1 cellular context compared by ENCODE assay signal in the genomic region with DNA sequence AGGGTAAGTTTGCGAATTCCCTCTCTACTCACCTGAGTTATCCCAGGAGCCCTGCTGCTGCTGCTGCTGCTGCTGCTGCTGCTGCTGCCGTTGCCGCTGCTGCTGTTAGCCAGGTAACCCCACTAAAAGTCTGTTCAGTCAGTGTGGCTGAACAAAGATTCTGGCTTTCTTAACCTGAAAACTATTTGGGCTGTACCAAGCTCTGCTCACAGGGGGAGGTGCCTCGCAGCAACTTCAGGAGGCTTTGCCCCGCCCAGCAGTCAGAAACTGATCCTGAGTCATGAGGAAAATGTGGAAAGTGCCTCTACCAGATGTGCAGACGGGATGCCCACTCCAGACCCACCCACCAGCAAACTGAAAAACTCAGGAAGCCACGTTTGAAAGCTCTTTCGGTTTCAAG.
TF ChIP-seq lines count a peak whose summit lies in the region.

A gene with protein sequence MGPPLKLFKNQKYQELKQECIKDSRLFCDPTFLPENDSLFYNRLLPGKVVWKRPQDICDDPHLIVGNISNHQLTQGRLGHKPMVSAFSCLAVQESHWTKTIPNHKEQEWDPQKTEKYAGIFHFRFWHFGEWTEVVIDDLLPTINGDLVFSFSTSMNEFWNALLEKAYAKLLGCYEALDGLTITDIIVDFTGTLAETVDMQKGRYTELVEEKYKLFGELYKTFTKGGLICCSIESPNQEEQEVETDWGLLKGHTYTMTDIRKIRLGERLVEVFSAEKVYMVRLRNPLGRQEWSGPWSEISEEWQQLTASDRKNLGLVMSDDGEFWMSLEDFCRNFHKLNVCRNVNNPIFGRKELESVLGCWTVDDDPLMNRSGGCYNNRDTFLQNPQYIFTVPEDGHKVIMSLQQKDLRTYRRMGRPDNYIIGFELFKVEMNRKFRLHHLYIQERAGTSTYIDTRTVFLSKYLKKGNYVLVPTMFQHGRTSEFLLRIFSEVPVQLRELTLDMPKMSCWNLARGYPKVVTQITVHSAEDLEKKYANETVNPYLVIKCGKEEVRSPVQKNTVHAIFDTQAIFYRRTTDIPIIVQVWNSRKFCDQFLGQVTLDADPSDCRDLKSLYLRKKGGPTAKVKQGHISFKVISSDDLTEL (minus strand): TSS at position 145 of the 400 bp plus-strand sequence. CDS start 6,547 bp downstream, outside the sequence.

TF ChIP-seq in SK-N-SH, 30 proteins besides CTCF, POLR2A, EP300 and RAD21:
- TF ChIP-seq, protein P1, sequence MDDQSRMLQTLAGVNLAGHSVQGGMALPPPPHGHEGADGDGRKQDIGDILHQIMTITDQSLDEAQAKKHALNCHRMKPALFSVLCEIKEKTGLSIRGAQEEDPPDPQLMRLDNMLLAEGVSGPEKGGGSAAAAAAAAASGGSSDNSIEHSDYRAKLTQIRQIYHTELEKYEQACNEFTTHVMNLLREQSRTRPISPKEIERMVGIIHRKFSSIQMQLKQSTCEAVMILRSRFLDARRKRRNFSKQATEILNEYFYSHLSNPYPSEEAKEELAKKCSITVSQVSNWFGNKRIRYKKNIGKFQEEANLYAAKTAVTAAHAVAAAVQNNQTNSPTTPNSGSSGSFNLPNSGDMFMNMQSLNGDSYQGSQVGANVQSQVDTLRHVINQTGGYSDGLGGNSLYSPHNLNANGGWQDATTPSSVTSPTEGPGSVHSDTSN (IDR thresholded peaks at IDR 0.05) = no peak
- TF ChIP-seq TAF1 (IDR thresholded peaks at IDR 0.05; ENCODE audit: borderline replicate concordance, low read depth, low read length) (no peak), MXI1 (IDR thresholded peaks at IDR 0.05; ENCODE audit: low read depth, low read length) (no peak), NFIC (IDR thresholded peaks at IDR 0.05; ENCODE audit: borderline replicate concordance) (no peak), SIN3A (IDR thresholded peaks at IDR 0.05; ENCODE audit: borderline replicate concordance, low read depth, low read length) (no peak), FOSL2 (IDR thresholded peaks at IDR 0.05; ENCODE audit: borderline replicate concordance, low read depth) (no peak), TEAD4 (IDR thresholded peaks at IDR 0.05; ENCODE audit: borderline replicate concordance, insufficient read depth) (no peak), GABPA (IDR thresholded peaks at IDR 0.05; ENCODE audit: low read depth) (no peak), FOXJ3 (CRISPR knock-in tag; IDR thresholded peaks at IDR 0.05) (no peak), YY1 (IDR thresholded peaks at IDR 0.05; ENCODE audit: low read depth) (no peak), FOXM1 (IDR thresholded peaks at IDR 0.05; ENCODE audit: low read depth) (no peak), RCOR1 (IDR thresholded peaks at IDR 0.05; ENCODE audit: low read length) (no peak), NRF1 (IDR thresholded peaks at IDR 0.05; ENCODE audit: low read depth, low read length) (no peak)
- TF ChIP-seq, protein P2, sequence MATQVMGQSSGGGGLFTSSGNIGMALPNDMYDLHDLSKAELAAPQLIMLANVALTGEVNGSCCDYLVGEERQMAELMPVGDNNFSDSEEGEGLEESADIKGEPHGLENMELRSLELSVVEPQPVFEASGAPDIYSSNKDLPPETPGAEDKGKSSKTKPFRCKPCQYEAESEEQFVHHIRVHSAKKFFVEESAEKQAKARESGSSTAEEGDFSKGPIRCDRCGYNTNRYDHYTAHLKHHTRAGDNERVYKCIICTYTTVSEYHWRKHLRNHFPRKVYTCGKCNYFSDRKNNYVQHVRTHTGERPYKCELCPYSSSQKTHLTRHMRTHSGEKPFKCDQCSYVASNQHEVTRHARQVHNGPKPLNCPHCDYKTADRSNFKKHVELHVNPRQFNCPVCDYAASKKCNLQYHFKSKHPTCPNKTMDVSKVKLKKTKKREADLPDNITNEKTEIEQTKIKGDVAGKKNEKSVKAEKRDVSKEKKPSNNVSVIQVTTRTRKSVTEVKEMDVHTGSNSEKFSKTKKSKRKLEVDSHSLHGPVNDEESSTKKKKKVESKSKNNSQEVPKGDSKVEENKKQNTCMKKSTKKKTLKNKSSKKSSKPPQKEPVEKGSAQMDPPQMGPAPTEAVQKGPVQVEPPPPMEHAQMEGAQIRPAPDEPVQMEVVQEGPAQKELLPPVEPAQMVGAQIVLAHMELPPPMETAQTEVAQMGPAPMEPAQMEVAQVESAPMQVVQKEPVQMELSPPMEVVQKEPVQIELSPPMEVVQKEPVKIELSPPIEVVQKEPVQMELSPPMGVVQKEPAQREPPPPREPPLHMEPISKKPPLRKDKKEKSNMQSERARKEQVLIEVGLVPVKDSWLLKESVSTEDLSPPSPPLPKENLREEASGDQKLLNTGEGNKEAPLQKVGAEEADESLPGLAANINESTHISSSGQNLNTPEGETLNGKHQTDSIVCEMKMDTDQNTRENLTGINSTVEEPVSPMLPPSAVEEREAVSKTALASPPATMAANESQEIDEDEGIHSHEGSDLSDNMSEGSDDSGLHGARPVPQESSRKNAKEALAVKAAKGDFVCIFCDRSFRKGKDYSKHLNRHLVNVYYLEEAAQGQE (IDR thresholded peaks at IDR 0.05; ENCODE audit: low read depth, low read length) = no peak
- TF ChIP-seq, protein P3, sequence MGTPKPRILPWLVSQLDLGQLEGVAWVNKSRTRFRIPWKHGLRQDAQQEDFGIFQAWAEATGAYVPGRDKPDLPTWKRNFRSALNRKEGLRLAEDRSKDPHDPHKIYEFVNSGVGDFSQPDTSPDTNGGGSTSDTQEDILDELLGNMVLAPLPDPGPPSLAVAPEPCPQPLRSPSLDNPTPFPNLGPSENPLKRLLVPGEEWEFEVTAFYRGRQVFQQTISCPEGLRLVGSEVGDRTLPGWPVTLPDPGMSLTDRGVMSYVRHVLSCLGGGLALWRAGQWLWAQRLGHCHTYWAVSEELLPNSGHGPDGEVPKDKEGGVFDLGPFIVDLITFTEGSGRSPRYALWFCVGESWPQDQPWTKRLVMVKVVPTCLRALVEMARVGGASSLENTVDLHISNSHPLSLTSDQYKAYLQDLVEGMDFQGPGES (IDR thresholded peaks at IDR 0.05; ENCODE audit: low read depth, low read length) = no peak
